Comparison of ENCODE assay signal across 1 cellular context in genomic region chr17:44111777-44112176, GRCh38.
TF ChIP-seq lines count a peak whose summit lies in the region.

No MANE protein-coding gene starts in this region.

TF ChIP-seq in K562, 482 proteins besides CTCF, POLR2A, EP300 and RAD21:
- no peak for TF ChIP-seq ZNF444 (CRISPR knock-in tag; IDR thresholded peaks at IDR 0.05)
- TF ChIP-seq, protein P1, sequence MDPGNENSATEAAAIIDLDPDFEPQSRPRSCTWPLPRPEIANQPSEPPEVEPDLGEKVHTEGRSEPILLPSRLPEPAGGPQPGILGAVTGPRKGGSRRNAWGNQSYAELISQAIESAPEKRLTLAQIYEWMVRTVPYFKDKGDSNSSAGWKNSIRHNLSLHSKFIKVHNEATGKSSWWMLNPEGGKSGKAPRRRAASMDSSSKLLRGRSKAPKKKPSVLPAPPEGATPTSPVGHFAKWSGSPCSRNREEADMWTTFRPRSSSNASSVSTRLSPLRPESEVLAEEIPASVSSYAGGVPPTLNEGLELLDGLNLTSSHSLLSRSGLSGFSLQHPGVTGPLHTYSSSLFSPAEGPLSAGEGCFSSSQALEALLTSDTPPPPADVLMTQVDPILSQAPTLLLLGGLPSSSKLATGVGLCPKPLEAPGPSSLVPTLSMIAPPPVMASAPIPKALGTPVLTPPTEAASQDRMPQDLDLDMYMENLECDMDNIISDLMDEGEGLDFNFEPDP (CRISPR knock-in tag; IDR thresholded peaks at IDR 0.05), result no peak
- peak in 1 of 3 experiments; percentile 1 for TF ChIP-seq YY1 (IDR thresholded peaks at IDR 0.05; ENCODE audit: borderline replicate concordance in 1 of 3, control insufficient read depth in 1 of 3, extremely low read depth in 1 of 3, insufficient read depth in 3 of 3, insufficient read length in 1 of 3, insufficient replicate concordance in 2 of 3, low read depth in 1 of 3, low read length in 2 of 3)
- TF ChIP-seq, protein P2, sequence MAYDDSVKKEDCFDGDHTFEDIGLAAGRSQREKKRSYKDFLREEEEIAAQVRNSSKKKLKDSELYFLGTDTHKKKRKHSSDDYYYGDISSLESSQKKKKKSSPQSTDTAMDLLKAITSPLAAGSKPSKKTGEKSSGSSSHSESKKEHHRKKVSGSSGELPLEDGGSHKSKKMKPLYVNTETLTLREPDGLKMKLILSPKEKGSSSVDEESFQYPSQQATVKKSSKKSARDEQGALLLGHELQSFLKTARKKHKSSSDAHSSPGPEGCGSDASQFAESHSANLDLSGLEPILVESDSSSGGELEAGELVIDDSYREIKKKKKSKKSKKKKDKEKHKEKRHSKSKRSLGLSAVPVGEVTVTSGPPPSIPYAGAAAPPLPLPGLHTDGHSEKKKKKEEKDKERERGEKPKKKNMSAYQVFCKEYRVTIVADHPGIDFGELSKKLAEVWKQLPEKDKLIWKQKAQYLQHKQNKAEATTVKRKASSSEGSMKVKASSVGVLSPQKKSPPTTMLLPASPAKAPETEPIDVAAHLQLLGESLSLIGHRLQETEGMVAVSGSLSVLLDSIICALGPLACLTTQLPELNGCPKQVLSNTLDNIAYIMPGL (CRISPR knock-in tag; IDR thresholded peaks at IDR 0.05), result no peak
- TF ChIP-seq ESRRA (IDR thresholded peaks at IDR 0.05; ENCODE audit: borderline replicate concordance, low read depth), result peak; percentile 44
- TF ChIP-seq ARID1B (IDR thresholded peaks at IDR 0.05), result no peak
- no peak for TF ChIP-seq TEAD4 (IDR thresholded peaks at IDR 0.05; ENCODE audit: low read length)
- no peak for TF ChIP-seq TEAD4 (CRISPR knock-in tag; IDR thresholded peaks at IDR 0.05; ENCODE audit: borderline replicate concordance)
- TF ChIP-seq NFIC (IDR thresholded peaks at IDR 0.05), result peak; percentile 83
- no peak for TF ChIP-seq ZNF232 (CRISPR knock-in tag; IDR thresholded peaks at IDR 0.05)
- TF ChIP-seq LEF1 (IDR thresholded peaks at IDR 0.05), result no peak
- TF ChIP-seq NCOA2 (IDR thresholded peaks at IDR 0.05; ENCODE audit: partially characterized antibody in 2 of 2), result no peak
TF ChIP-seq in K562: peak in this region for 3.
